ENCODE assay signal across 34 cellular contexts in the genomic region with DNA sequence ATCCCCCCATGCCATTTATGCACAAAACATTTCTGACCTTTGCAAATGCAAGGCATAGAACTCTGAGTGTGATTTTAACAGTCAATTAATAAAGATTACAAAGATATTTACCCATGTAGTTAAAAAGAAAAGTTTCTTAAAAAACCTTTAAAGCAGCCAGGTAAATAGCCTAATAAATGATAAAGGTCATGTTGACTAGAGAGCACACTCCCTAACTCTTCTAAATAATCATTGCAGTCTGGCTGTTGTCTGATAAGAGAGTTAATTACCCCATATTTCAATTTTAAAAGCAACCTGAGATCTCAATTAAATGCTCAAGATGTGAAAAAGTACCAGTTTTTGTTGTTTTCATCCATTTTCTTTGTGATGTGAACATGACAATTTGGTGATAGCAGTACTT.
"Had no signal": no experiment of that assay in that cellular context is flagged by ENCODE, and none has a peak within 500 bp of the region (broad histone marks: within the 10 kb centered on the region; RNA-seq: fewer than 3 reads in every experiment).

No MANE protein-coding gene starts in this region.

- ATAC-seq: activated CD8-positive, alpha-beta T cell treated with anti-CD3 and anti-CD28 coated beads for 36 hours; activated naive CD4-positive, alpha-beta T cell treated with anti-CD3 and anti-CD28 coated beads, Interleukin-2, amount 50 U/mL, for 72 hours; activated T-cell treated with anti-CD3 and anti-CD28 coated beads, Interleukin-2, amount 50 U/mL, for 4 hours; activated T-cell treated with anti-CD3 and anti-CD28 coated beads, Interleukin-2, amount 50 U/mL, for 72 hours; activated T-helper 17 cell treated with anti-CD3 and anti-CD28 coated beads, Interleukin-2, amount 50 U/mL, for 72 hours; body of pancreas had no signal

- DNase-seq: activated B cell treated with CpG ODN at 0.5 μM for 24 hours; activated CD4-positive, alpha-beta memory T cell treated with anti-CD3 and anti-CD28 coated beads for 36 hours; activated CD4-positive, alpha-beta T cell treated with anti-CD3 and anti-CD28 coated beads for 4 hours; activated CD4-positive, alpha-beta T cell treated with anti-CD3 and anti-CD28 coated beads, Interleukin-2, amount 10 ng/mL, durations not matched to agents 24 days and 14 days; activated CD4-positive, alpha-beta T cell treated with anti-CD3 and anti-CD28 coated beads, Interleukin-2, amount 50 U/mL, for 1 hour; activated CD4-positive, alpha-beta T cell treated with anti-CD3 and anti-CD28 coated beads, Interleukin-2, amount 50 U/mL, for 4 hours; activated CD4-positive, CD25-positive, alpha-beta regulatory T cell treated with anti-CD3 and anti-CD28 coated beads, Interleukin-2, amount 50 U/mL, for 72 hours; activated CD8-positive, alpha-beta memory T cell treated with anti-CD3 and anti-CD28 coated beads, Interleukin-2, amount 50 U/mL, for 4 hours; activated CD8-positive, alpha-beta T cell treated with anti-CD3 and anti-CD28 coated beads for 36 hours; activated effector memory CD4-positive, alpha-beta T cell treated with anti-CD3 and anti-CD28 coated beads, Interleukin-2, amount 50 U/mL, for 16 hours; activated gamma-delta T cell treated with Interleukin-2 at 50 U/mL for 16 hours; activated naive CD4-positive, alpha-beta T cell; activated naive CD4-positive, alpha-beta T cell treated with anti-CD3 and anti-CD28 coated beads for 36 hours; activated naive CD4-positive, alpha-beta T cell treated with anti-CD3 and anti-CD28 coated beads, Interleukin-2, amount 50 U/mL, for 16 hours; activated naive CD8-positive, alpha-beta T cell treated with anti-CD3 and anti-CD28 coated beads for 36 hours; activated T-cell treated with anti-CD3 and anti-CD28 coated beads for 4 hours; activated T-cell treated with anti-CD3 and anti-CD28 coated beads, Interleukin-2, amount 50 U/mL, for 1 hour; activated T-cell treated with anti-CD3 and anti-CD28 coated beads, Interleukin-2, amount 50 U/mL, for 4 hours; activated T-cell treated with anti-CD3 and anti-CD28 coated beads, Interleukin-2, amount 50 U/mL, for 72 hours; adrenal gland; amniotic stem cell; aorta; body of pancreas; brain microvascular endothelial cell; central memory CD4-positive, alpha-beta T cell; T-helper 1 cell; T-helper 2 cell; T-helper 9 cell had no signal

- H3K4me3 ChIP-seq: adrenal gland, body of pancreas, breast epithelium had no signal

- H3K9me3 ChIP-seq: adrenal gland, body of pancreas, breast epithelium had no signal

- H3K27me3 ChIP-seq: adrenal gland, body of pancreas, brain microvascular endothelial cell, breast epithelium had no signal

- H3K27ac ChIP-seq: adrenal gland, body of pancreas, brain microvascular endothelial cell, breast epithelium, VCaP had no signal

- H3K36me3 ChIP-seq: adrenal gland, brain microvascular endothelial cell, breast epithelium had no signal

- FAIRE-seq: astrocyte, TTC549 had no signal

- H3K4me1 ChIP-seq: adrenal gland, body of pancreas, breast epithelium had no signal
